ENCODE assay signal across 8 cellular contexts in genomic region chr11:10414659-10415058, GRCh38. TPM values are rescaled to one million over a fixed set of nuclear protein-coding genes. Genes with fewer than 3 reads are reported as not detected.
DNase-seq lines count a peak whose midpoint lies in the region; ATAC-seq, FAIRE-seq and TF ChIP-seq lines count a peak whose summit lies in the region.

No MANE protein-coding gene starts in this region.

- peaks cover 17% of the 10 kb centered on the region for H3K27me3 Mint-ChIP-seq in stimulated activated naive CD8-positive, alpha-beta T cell treated with anti-CD3 and anti-CD28 coated beads, Interleukin-15, amount 100 ng/mL, for 72 hours

- H3K4me3 Mint-ChIP-seq in stimulated activated naive CD8-positive, alpha-beta T cell treated with anti-CD3 and anti-CD28 coated beads, Interleukin-15, amount 100 ng/mL, for 72 hours: peak overlapping the region in 1 of 2 donors; percentile 52

- peak; percentile 48 for FAIRE-seq in GM12892 (lab: Jason Lieb, UNC)

- DNase-seq in GM12892 (ENCODE audit: insufficient read length) (peak; percentile 19), SKM-1 (lab: John Stamatoyannopoulos, UW; ENCODE audit: unreplicated experiment) (peak; percentile 53), fibroblast of mammary gland (ENCODE audit: low read depth) (peak; percentile 46), sciatic nerve (ENCODE audit: low spot score) (no peak), kidney tubule cell (ENCODE audit: low spot score) (no peak), BE2C (no peak)
- no peak for DNase-seq in stimulated activated naive CD8-positive, alpha-beta T cell treated with anti-CD3 and anti-CD28 coated beads, Interleukin-15, amount 100 ng/mL, for 72 hours

- H3K36me3 ChIP-seq in BE2C: no peaks in the 10 kb centered on the region

- H3K27me3 ChIP-seq in BE2C: no peaks in the 10 kb centered on the region

- H3K9me3 ChIP-seq in BE2C: no peaks in the 10 kb centered on the region

- H3K9me3 Mint-ChIP-seq in stimulated activated naive CD8-positive, alpha-beta T cell treated with anti-CD3 and anti-CD28 coated beads, Interleukin-15, amount 100 ng/mL, for 72 hours: no peaks in the 10 kb centered on the region

- TF ChIP-seq POLR2A in GM12892 (IDR thresholded peaks at IDR 0.05; ENCODE audit: low read depth, low read length): no peak

- no peaks in the 10 kb centered on the region for H3K4me1 ChIP-seq in BE2C

- H3K4me1 Mint-ChIP-seq in stimulated activated naive CD8-positive, alpha-beta T cell treated with anti-CD3 and anti-CD28 coated beads, Interleukin-15, amount 100 ng/mL, for 72 hours: peaks cover 24% of the 10 kb centered on the region

- ATAC-seq in sciatic nerve (peak; percentile 85), HG03342 (IDR thresholded peaks at IDR 0.05; ENCODE audit: unreplicated experiment) (no peak)
- ATAC-seq in stimulated activated naive CD8-positive, alpha-beta T cell treated with anti-CD3 and anti-CD28 coated beads, Interleukin-15, amount 100 ng/mL, for 72 hours: no peak

- TF ChIP-seq CTCF in fibroblast of mammary gland (conservative IDR thresholded peaks at IDR 0.05; ENCODE audit: control insufficient read depth, insufficient read depth, low read depth, low read length): no peak
- TF ChIP-seq CTCF in BE2C (IDR thresholded peaks at IDR 0.05; ENCODE audit: low read depth, low read length): no peak

- H3K4me3 ChIP-seq in fibroblast of mammary gland (ENCODE audit: control insufficient read depth, low read depth, low read length) (no peak overlapping the region), BE2C (ENCODE audit: low read depth, low read length) (no peak overlapping the region)

- intact Hi-C loops in sciatic nerve (cut with DNase I): loop anchor here (5.0 kb wide), 1 partner anchor 323 kb away; no protein-coding TSS in a partner anchor

- peak overlapping the region in 1 of 2 donors; percentile 75 for H3K27ac Mint-ChIP-seq in stimulated activated naive CD8-positive, alpha-beta T cell treated with anti-CD3 and anti-CD28 coated beads, Interleukin-15, amount 100 ng/mL, for 72 hours

RNA-seq across cellular contexts. Expression of gene AMPD3, which starts 40.4 kb away (rescaled TPM):
- polyA plus RNA-seq in GM12892 (2012; ENCODE audit: missing spikeins): 49.2 TPM
- 9.1 TPM for total RNA-seq in sciatic nerve
- 11.3 TPM for polyA plus RNA-seq in BE2C (2012; ENCODE audit: insufficient read depth, insufficient read length, low read depth)

Comparison
In these comparisons a context has a peak if more than half of its experiments do, and no peak if none do; other contexts are left out.
1. DNase-seq: peak in GM12892 (single experiment), SKM-1 (single experiment) and fibroblast of mammary gland (single experiment); none in sciatic nerve (single experiment), kidney tubule cell (single experiment), stimulated activated naive CD8-positive, alpha-beta T cell treated with anti-CD3 and anti-CD28 coated beads, Interleukin-15, amount 100 ng/mL, for 72 hours (0 of 2) and BE2C (single experiment).